ENCODE assay signal across 33 cellular contexts in the genomic region with DNA sequence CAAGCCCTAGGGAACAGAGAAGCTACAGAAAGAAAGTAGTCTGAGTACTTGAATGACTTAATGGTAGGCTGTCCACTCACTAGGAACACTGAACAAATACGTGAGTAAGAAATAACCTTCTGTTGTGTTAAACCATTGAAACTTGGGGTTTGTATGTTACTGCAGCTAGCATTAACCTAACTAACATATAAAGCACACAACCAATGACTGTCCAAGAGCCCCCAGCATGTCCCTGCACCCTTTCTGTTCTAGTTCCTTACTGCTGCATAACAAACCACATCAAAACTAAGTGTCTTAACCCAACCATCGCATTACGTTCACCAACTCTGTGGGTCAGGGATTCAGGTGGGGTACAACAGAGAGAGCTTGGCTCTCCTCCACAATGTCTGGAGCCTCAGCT.
"Had no signal": no experiment of that assay in that cellular context is flagged by ENCODE, and none has a peak within 500 bp of the region (broad histone marks: within the 10 kb centered on the region; RNA-seq: fewer than 3 reads in every experiment).

No MANE protein-coding gene starts in this region.

- H3K36me3 ChIP-seq: adrenal gland, brain microvascular endothelial cell, breast epithelium had no signal

- H3K4me1 ChIP-seq: adrenal gland, body of pancreas, breast epithelium had no signal

- DNase-seq: activated B cell treated with CpG ODN at 0.5 μM for 24 hours; activated CD4-positive, alpha-beta memory T cell treated with anti-CD3 and anti-CD28 coated beads for 36 hours; activated CD4-positive, alpha-beta T cell treated with anti-CD3 and anti-CD28 coated beads for 4 hours; activated CD4-positive, alpha-beta T cell treated with anti-CD3 and anti-CD28 coated beads, Interleukin-2, amount 10 ng/mL, durations not matched to agents 24 days and 14 days; activated CD4-positive, alpha-beta T cell treated with anti-CD3 and anti-CD28 coated beads, Interleukin-2, amount 50 U/mL, for 1 hour; activated CD4-positive, alpha-beta T cell treated with anti-CD3 and anti-CD28 coated beads, Interleukin-2, amount 50 U/mL, for 4 hours; activated CD4-positive, CD25-positive, alpha-beta regulatory T cell treated with anti-CD3 and anti-CD28 coated beads, Interleukin-2, amount 50 U/mL, for 72 hours; activated CD8-positive, alpha-beta memory T cell treated with anti-CD3 and anti-CD28 coated beads, Interleukin-2, amount 50 U/mL, for 4 hours; activated CD8-positive, alpha-beta T cell treated with anti-CD3 and anti-CD28 coated beads for 36 hours; activated effector memory CD4-positive, alpha-beta T cell treated with anti-CD3 and anti-CD28 coated beads, Interleukin-2, amount 50 U/mL, for 16 hours; activated gamma-delta T cell treated with Interleukin-2 at 50 U/mL for 16 hours; activated naive CD4-positive, alpha-beta T cell; activated naive CD4-positive, alpha-beta T cell treated with anti-CD3 and anti-CD28 coated beads for 36 hours; activated naive CD4-positive, alpha-beta T cell treated with anti-CD3 and anti-CD28 coated beads, Interleukin-2, amount 50 U/mL, for 16 hours; activated naive CD8-positive, alpha-beta T cell treated with anti-CD3 and anti-CD28 coated beads for 36 hours; activated T-cell treated with anti-CD3 and anti-CD28 coated beads for 4 hours; activated T-cell treated with anti-CD3 and anti-CD28 coated beads, Interleukin-2, amount 50 U/mL, for 1 hour; activated T-cell treated with anti-CD3 and anti-CD28 coated beads, Interleukin-2, amount 50 U/mL, for 4 hours; activated T-cell treated with anti-CD3 and anti-CD28 coated beads, Interleukin-2, amount 50 U/mL, for 72 hours; adrenal gland; amniotic stem cell; aorta; body of pancreas; brain microvascular endothelial cell; central memory CD4-positive, alpha-beta T cell; T-helper 2 cell; T-helper 9 cell had no signal

- H3K27me3 ChIP-seq: adrenal gland, body of pancreas, brain microvascular endothelial cell, breast epithelium had no signal

- FAIRE-seq: astrocyte, TTC549 had no signal

- H3K4me3 ChIP-seq: adrenal gland, body of pancreas, breast epithelium had no signal

- ATAC-seq: activated CD8-positive, alpha-beta T cell treated with anti-CD3 and anti-CD28 coated beads for 36 hours; activated naive CD4-positive, alpha-beta T cell treated with anti-CD3 and anti-CD28 coated beads, Interleukin-2, amount 50 U/mL, for 72 hours; activated T-cell treated with anti-CD3 and anti-CD28 coated beads, Interleukin-2, amount 50 U/mL, for 4 hours; activated T-cell treated with anti-CD3 and anti-CD28 coated beads, Interleukin-2, amount 50 U/mL, for 72 hours; activated T-helper 17 cell treated with anti-CD3 and anti-CD28 coated beads, Interleukin-2, amount 50 U/mL, for 72 hours; body of pancreas had no signal

- H3K9me3 ChIP-seq: adrenal gland, body of pancreas, breast epithelium had no signal

- H3K27ac ChIP-seq: adrenal gland, body of pancreas, brain microvascular endothelial cell, breast epithelium, VCaP had no signal
